Comparison of ENCODE assay signal across 12 cellular contexts in the genomic region with DNA sequence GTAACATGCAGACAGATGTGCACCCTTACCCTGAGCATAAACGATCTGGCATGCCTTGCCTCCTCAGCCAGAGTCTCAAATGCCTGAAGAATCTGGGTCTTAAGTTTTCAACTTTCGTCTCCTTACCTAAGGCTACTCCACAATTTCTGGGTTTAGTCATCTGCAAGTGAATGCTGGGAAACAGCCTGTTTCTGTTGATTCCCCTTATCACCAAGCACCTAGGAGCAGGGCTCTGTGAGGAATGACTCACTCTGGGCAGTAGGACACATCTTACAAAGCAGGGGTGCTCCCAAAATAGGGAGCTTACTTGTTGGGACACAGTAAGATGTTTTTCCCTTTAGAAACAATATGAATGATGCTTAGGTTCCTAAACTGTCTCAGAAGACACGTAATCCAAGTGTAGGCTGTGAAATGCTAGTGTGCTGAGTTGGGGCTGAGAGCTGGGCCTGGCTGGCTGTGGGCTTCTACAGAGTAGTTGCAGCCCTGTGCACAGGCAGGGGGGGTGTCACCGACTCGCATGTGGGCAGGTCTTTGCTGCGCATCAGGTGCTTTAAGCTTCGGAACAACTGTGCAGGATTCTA. TPM values are rescaled to one million over a fixed set of nuclear protein-coding genes. Genes with fewer than 3 reads are reported as not detected.
DNase-seq lines count a peak whose midpoint lies in the region; ATAC-seq, FAIRE-seq and TF ChIP-seq lines count a peak whose summit lies in the region.
"Had no signal": no experiment of that assay in that cellular context is flagged by ENCODE, and none has a peak within 500 bp of the region (broad histone marks: within the 10 kb centered on the region; RNA-seq: fewer than 3 reads in every experiment).

No MANE protein-coding gene starts in this region.

- peaks cover 24% of the 10 kb centered on the region for H3K4me1 ChIP-seq in A549
- peaks cover 7 to 14% of the 10 kb centered on the region in 2 donors for H3K4me1 ChIP-seq in naive thymus-derived CD4-positive, alpha-beta T cell (ENCODE audit: control insufficient read depth in 2 of 2, insufficient read depth in 2 of 2, low read length in 2 of 2)

- H3K9me3 ChIP-seq in A549 = no peaks in the 10 kb centered on the region
- H3K9me3 ChIP-seq in naive thymus-derived CD4-positive, alpha-beta T cell (ENCODE audit: control insufficient read depth in 2 of 3, low read length in 3 of 3) = no peaks in the 10 kb centered on the region
- H3K9me3 ChIP-seq: thoracic aorta had no signal

- peak; percentile 33 to 60; a peak in 4 of 6 replicates for ATAC-seq in A549
- no peak for ATAC-seq in GM18858 (IDR thresholded peaks at IDR 0.05; ENCODE audit: unreplicated experiment)
- ATAC-seq in naive thymus-derived CD4-positive, alpha-beta T cell = no peak

- no peak overlapping the region for H3K4me3 Mint-ChIP-seq in naive thymus-derived CD4-positive, alpha-beta T cell

- H3K4me3 ChIP-seq in A549 (no peak overlapping the region), coronary artery (no peak overlapping the region)
- H3K4me3 ChIP-seq in naive thymus-derived CD4-positive, alpha-beta T cell (ENCODE audit: low read length) = no peak overlapping the region
- H3K4me3 ChIP-seq: thoracic aorta had no signal

- CTCF ChIA-PET in A549 (lab: Yijun Ruan, JAX) = interaction anchor here (0.7 to 5.3 kb wide), 9 partner anchors 8 to 250 kb away, joined by 3 to 29 read pairs (median 7); no protein-coding TSS in a partner anchor
- CTCF ChIA-PET in naive thymus-derived CD4-positive, alpha-beta T cell (lab: Charles Lee) = interaction anchor here (0.7 to 1.0 kb wide), 3 partner anchors 10 to 175 kb away, joined by 3 read pairs; no protein-coding TSS in a partner anchor

- H3K4me2 ChIP-seq in A549 = 0 out of 3 replicates have a peak overlapping the region, but pooled peaks have one; percentile 2

- peak overlapping the region in 2 of 9 donors; percentile 9 to 20 for H3K27ac Mint-ChIP-seq in naive thymus-derived CD4-positive, alpha-beta T cell

- 85% methylated on average over 7 of the region's 7 CpGs for WGBS in A549 (ENCODE audit: missing lambda C conversion rate)

- no peak for TF ChIP-seq RAD21 in A549 (conservative IDR thresholded peaks at IDR 0.05 in 1 of 2, IDR thresholded peaks at IDR 0.05 in 1 of 2)

- peaks cover 0 to 22% (median 0%) of the 10 kb centered on the region in 5 donors for H3K36me3 Mint-ChIP-seq in naive thymus-derived CD4-positive, alpha-beta T cell

- no peaks in the 10 kb centered on the region for H3K27me3 Mint-ChIP-seq in naive thymus-derived CD4-positive, alpha-beta T cell

- FAIRE-seq in A549 (lab: Jason Lieb, UNC) = no peak
- FAIRE-seq: colon had no signal

- peaks cover 37 to 60% (median 53%) of the 10 kb centered on the region in 7 donors for H3K4me1 Mint-ChIP-seq in naive thymus-derived CD4-positive, alpha-beta T cell

- no peak for DNase-seq in A549 (ENCODE audit: low read depth in 1 of 2, low spot score in 1 of 2)
- DNase-seq in M059J (ENCODE audit: low read depth) = peak; percentile 96
- DNase-seq in coronary artery (ENCODE audit: low spot score) = no peak
- DNase-seq in kidney glomerular epithelial cell (lab: John Stamatoyannopoulos, UW) = peak; percentile 22
- DNase-seq in globus pallidus (ENCODE audit: low spot score) = no peak
- no peak for DNase-seq in NCI-H524 treated with DMSO at 0.1 percent for 48 hours (lab: John Stamatoyannopoulos, UW)
- DNase-seq in naive thymus-derived CD4-positive, alpha-beta T cell = no peak
- DNase-seq: activated T-cell treated with anti-CD3 and anti-CD28 coated beads, Interleukin-2, amount 50 U/mL, for 48 hours; MV-4-11 had no signal

- H3K27me3 ChIP-seq in naive thymus-derived CD4-positive, alpha-beta T cell (ENCODE audit: control insufficient read depth in 2 of 2, insufficient read depth in 2 of 2, low read length in 2 of 2) = no peaks in the 10 kb centered on the region

- TF ChIP-seq CTCF in A549 (IDR thresholded peaks at IDR 0.05) = no peak
- no peak for TF ChIP-seq CTCF in coronary artery (IDR thresholded peaks at IDR 0.05)

- TF ChIP-seq EP300 in A549 (IDR thresholded peaks at IDR 0.05) = no peak

- no peak for TF ChIP-seq POLR2A in A549 (IDR thresholded peaks at IDR 0.05; ENCODE audit: low read length)

- POLR2A ChIA-PET in A549 (lab: Yijun Ruan, JAX) = interaction anchor here (1.2 kb wide), 1 partner anchor 22 kb away, joined by 3 read pairs; no protein-coding TSS in a partner anchor
- POLR2A ChIA-PET in naive thymus-derived CD4-positive, alpha-beta T cell (lab: Charles Lee) = interaction anchor here (1.3 kb wide), 1 partner anchor 58 kb away, joined by 3 read pairs; a partner anchor contains a TSS

- H3K27ac ChIP-seq in A549 (no peak overlapping the region), coronary artery (peak overlapping the region; percentile 27 to 80)
- H3K27ac ChIP-seq in naive thymus-derived CD4-positive, alpha-beta T cell (ENCODE audit: low read depth, low read length) = no peak overlapping the region

- no peaks in the 10 kb centered on the region for H3K36me3 ChIP-seq in naive thymus-derived CD4-positive, alpha-beta T cell (ENCODE audit: control insufficient read depth in 2 of 3, insufficient read depth in 3 of 3, low read length in 3 of 3)
- H3K36me3 ChIP-seq: thoracic aorta had no signal

- no peaks in the 10 kb centered on the region for H3K9me3 Mint-ChIP-seq in naive thymus-derived CD4-positive, alpha-beta T cell

- intact Hi-C loops in naive thymus-derived CD4-positive, alpha-beta T cell (cut with micrococcal nuclease) = loop anchor here in 1 of 2 donors (5.0 kb wide), 1 partner anchor 59 kb away; a partner anchor contains a TSS

TF ChIP-seq in A549, 52 proteins besides CTCF, POLR2A, EP300 and RAD21:
- no peak for TF ChIP-seq NPAS2 (CRISPR knock-in tag; IDR thresholded peaks at IDR 0.05; ENCODE audit: borderline replicate concordance)
- no peak for TF ChIP-seq MYC (IDR thresholded peaks at IDR 0.05; ENCODE audit: borderline replicate concordance, low read length)
- TF ChIP-seq, protein P1, sequence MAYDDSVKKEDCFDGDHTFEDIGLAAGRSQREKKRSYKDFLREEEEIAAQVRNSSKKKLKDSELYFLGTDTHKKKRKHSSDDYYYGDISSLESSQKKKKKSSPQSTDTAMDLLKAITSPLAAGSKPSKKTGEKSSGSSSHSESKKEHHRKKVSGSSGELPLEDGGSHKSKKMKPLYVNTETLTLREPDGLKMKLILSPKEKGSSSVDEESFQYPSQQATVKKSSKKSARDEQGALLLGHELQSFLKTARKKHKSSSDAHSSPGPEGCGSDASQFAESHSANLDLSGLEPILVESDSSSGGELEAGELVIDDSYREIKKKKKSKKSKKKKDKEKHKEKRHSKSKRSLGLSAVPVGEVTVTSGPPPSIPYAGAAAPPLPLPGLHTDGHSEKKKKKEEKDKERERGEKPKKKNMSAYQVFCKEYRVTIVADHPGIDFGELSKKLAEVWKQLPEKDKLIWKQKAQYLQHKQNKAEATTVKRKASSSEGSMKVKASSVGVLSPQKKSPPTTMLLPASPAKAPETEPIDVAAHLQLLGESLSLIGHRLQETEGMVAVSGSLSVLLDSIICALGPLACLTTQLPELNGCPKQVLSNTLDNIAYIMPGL (CRISPR knock-in tag; IDR thresholded peaks at IDR 0.05; ENCODE audit: borderline replicate concordance) = no peak
- TF ChIP-seq HDAC2 (IDR thresholded peaks at IDR 0.05) = no peak
- no peak for TF ChIP-seq SREBF2 (IDR thresholded peaks at IDR 0.05)

RNA-seq across cellular contexts. Expression of a gene that starts 58.0 kb away (rescaled TPM):
- polyA plus RNA-seq in A549 (2011; rRNA removed) (24.2 and 46.4 TPM in 2 replicates), A549 (2017; fragmentation: RNase III; extraction: RNeasy Plus Mini Kit Qiagen cat#74134 plus additional on column Dnase treatment) (47.3 to 65.0 TPM (median 54.9 TPM) in 3 replicates)
- 36.5 and 45.3 TPM in 2 replicates for polyA plus RNA-seq in A549 (2012; cell fraction: cytosol; rRNA removed)
- polyA plus RNA-seq in A549 (2012; cell fraction: nucleus; rRNA removed) = 23.6 and 24.7 TPM in 2 replicates
- 55.9 and 67.3 TPM in 2 replicates for polyA minus RNA-seq in A549 (2011; rRNA and poly(A)+ RNA removed)
- total RNA-seq in M059J (2014; rRNA removed; shearing (Covaris generic)) = 77.3 and 164 TPM in 2 replicates
- total RNA-seq in naive thymus-derived CD4-positive, alpha-beta T cell = 10 to 100 TPM; 31.9 to 58.6 (median 38.5) TPM
- polyA plus RNA-seq in naive thymus-derived CD4-positive, alpha-beta T cell = 10 to 100 TPM; 60.9 to 91.6 TPM

Comparison
In these comparisons a context has a peak if more than half of its experiments do, and no peak if none do; other contexts are left out.
1. ATAC-seq: peak in A549 (2 of 2); none in GM18858 (single experiment) and naive thymus-derived CD4-positive, alpha-beta T cell (single experiment).
2. DNase-seq: peak in M059J (single experiment) and kidney glomerular epithelial cell (single experiment); none in A549 (0 of 2), coronary artery (single experiment), globus pallidus (single experiment), NCI-H524 treated with DMSO at 0.1 percent for 48 hours (single experiment) and naive thymus-derived CD4-positive, alpha-beta T cell (0 of 9).
3. H3K27ac ChIP-seq: peak in coronary artery (2 of 2); none in A549 (0 of 2) and naive thymus-derived CD4-positive, alpha-beta T cell (single experiment).